1 cellular context compared by ENCODE assay signal in the genomic region with DNA sequence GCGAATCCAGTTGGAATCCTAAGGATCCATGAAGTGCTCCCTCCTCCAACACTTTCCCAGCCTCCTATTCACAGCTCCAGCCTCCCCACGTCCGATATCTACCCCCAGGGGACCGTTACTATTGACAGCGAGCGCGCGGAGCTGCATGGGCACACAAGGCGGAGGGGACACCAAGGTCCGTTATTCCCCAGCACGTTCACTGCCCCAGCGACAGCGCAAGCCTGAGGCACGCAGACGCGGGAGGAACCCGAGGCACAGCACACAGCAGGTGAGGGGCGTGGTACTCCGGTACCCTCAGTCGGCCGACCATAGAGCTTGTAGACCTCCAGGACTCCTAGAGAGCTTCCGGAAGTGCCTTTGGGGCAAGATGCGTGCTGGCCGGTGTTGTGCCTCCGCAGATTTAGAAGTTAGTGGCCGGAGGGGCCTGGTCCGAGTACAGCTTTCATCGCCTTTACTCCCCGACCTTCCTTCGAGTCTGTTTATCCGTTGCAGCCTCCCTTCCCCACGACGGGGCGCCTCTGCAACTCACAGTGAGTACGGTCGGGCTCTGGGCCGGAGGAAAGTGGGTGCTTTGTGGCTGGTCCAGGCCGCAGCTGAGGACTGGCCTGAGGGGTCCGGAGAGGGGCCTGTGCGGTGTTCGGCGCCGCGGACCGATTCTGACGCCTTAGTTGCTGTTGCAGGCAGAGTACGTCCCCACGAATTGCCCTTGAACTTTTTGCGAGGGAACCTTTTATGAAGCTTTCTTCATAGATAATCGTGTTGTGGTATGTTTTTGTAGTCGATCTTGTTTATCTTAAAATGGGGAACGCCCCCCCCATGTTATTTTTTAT.
A peak's percentile ranks its signal among the peaks of the same experiment; 100 is the strongest.
TF ChIP-seq lines count a peak whose summit lies in the region.

A gene (plus strand): TSS at position 384 of the 830 bp plus-strand sequence. CDS start 6,525 bp downstream, outside the sequence.

TF ChIP-seq in K562, 482 proteins besides CTCF, POLR2A, EP300 and RAD21 (continued from another document and continues in another):
- TF ChIP-seq, protein P1, sequence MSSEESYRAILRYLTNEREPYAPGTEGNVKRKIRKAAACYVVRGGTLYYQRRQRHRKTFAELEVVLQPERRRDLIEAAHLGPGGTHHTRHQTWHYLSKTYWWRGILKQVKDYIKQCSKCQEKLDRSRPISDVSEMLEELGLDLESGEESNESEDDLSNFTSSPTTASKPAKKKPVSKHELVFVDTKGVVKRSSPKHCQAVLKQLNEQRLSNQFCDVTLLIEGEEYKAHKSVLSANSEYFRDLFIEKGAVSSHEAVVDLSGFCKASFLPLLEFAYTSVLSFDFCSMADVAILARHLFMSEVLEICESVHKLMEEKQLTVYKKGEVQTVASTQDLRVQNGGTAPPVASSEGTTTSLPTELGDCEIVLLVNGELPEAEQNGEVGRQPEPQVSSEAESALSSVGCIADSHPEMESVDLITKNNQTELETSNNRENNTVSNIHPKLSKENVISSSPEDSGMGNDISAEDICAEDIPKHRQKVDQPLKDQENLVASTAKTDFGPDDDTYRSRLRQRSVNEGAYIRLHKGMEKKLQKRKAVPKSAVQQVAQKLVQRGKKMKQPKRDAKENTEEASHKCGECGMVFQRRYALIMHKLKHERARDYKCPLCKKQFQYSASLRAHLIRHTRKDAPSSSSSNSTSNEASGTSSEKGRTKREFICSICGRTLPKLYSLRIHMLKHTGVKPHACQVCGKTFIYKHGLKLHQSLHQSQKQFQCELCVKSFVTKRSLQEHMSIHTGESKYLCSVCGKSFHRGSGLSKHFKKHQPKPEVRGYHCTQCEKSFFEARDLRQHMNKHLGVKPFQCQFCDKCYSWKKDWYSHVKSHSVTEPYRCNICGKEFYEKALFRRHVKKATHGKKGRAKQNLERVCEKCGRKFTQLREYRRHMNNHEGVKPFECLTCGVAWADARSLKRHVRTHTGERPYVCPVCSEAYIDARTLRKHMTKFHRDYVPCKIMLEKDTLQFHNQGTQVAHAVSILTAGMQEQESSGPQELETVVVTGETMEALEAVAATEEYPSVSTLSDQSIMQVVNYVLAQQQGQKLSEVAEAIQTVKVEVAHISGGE (CRISPR knock-in tag; IDR thresholded peaks at IDR 0.05), result peak in 2 of 3 experiments; percentile 86 to 98; a peak in 4 of 6 replicates
- TF ChIP-seq PYGO2 (tag; IDR thresholded peaks at IDR 0.05), result no peak
- TF ChIP-seq JUN (IDR thresholded peaks at IDR 0.05; ENCODE audit: borderline replicate concordance, low read depth, low read length), result 0 out of 2 replicates have a peak, but pooled peaks have one; percentile 35
- TF ChIP-seq JUN (CRISPR knock-in tag; IDR thresholded peaks at IDR 0.05; ENCODE audit: borderline replicate concordance), result no peak; the same call in 1 of the 2 replicates
- TF ChIP-seq PHF8 (IDR thresholded peaks at IDR 0.05; ENCODE audit: borderline replicate concordance, low read length), result peak; percentile 100
- TF ChIP-seq CREB1 (IDR thresholded peaks at IDR 0.05), result peak; percentile 38
- TF ChIP-seq CREB1 (CRISPR knock-in tag; IDR thresholded peaks at IDR 0.05), result peak; percentile 66; the same call in 1 of the 2 replicates
- TF ChIP-seq, protein P2, sequence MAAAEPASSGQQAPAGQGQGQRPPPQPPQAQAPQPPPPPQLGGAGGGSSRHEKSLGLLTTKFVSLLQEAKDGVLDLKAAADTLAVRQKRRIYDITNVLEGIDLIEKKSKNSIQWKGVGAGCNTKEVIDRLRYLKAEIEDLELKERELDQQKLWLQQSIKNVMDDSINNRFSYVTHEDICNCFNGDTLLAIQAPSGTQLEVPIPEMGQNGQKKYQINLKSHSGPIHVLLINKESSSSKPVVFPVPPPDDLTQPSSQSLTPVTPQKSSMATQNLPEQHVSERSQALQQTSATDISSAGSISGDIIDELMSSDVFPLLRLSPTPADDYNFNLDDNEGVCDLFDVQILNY (CRISPR knock-in tag; IDR thresholded peaks at IDR 0.05), result no peak; the same call in 1 of the 2 replicates
- TF ChIP-seq, protein P3, sequence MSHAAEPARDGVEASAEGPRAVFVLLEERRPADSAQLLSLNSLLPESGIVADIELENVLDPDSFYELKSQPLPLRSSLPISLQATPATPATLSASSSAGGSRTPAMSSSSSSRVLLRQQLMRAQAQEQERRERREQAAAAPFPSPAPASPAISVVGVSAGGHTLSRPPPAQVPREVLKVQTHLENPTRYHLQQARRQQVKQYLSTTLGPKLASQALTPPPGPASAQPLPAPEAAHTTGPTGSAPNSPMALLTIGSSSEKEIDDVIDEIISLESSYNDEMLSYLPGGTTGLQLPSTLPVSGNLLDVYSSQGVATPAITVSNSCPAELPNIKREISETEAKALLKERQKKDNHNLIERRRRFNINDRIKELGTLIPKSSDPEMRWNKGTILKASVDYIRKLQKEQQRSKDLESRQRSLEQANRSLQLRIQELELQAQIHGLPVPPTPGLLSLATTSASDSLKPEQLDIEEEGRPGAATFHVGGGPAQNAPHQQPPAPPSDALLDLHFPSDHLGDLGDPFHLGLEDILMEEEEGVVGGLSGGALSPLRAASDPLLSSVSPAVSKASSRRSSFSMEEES (CRISPR knock-in tag; IDR thresholded peaks at IDR 0.05), result no peak
- TF ChIP-seq GTF2A2 (tag; IDR thresholded peaks at IDR 0.05), result no peak
- 0 out of 2 replicates have a peak, but pooled peaks have one; percentile 21 for TF ChIP-seq FOSL1 (tag; conservative IDR thresholded peaks at IDR 0.05)
- TF ChIP-seq ZNF830 (CRISPR knock-in tag; IDR thresholded peaks at IDR 0.05), result no peak
- peak; percentile 88 for TF ChIP-seq PML (IDR thresholded peaks at IDR 0.05; ENCODE audit: low read length)
- peak; percentile 42 for TF ChIP-seq EGR1 (conservative IDR thresholded peaks at IDR 0.05)
- peak; percentile 94; the same call in 1 of the 2 replicates for TF ChIP-seq XRCC5 (IDR thresholded peaks at IDR 0.05; ENCODE audit: low read depth, low read length)
- no peak for TF ChIP-seq RBM15 (IDR thresholded peaks at IDR 0.05; ENCODE audit: insufficient read depth, low read length)
- peak; percentile 95 for TF ChIP-seq CXXC5 (CRISPR knock-in tag; IDR thresholded peaks at IDR 0.05)
- peak in 1 of 2 experiments; percentile 80; a peak in 2 of 4 replicates for TF ChIP-seq TRIM24 (IDR thresholded peaks at IDR 0.05)
- no peak for TF ChIP-seq PURB (CRISPR knock-in tag; IDR thresholded peaks at IDR 0.05; ENCODE audit: low read depth)
- TF ChIP-seq CBX2 (IDR thresholded peaks at IDR 0.05; ENCODE audit: insufficient read depth, low read length, poor library complexity, severe bottlenecking), result no peak
- TF ChIP-seq ZNF696 (CRISPR knock-in tag; conservative IDR thresholded peaks at IDR 0.05), result no peak
- TF ChIP-seq, protein P4, sequence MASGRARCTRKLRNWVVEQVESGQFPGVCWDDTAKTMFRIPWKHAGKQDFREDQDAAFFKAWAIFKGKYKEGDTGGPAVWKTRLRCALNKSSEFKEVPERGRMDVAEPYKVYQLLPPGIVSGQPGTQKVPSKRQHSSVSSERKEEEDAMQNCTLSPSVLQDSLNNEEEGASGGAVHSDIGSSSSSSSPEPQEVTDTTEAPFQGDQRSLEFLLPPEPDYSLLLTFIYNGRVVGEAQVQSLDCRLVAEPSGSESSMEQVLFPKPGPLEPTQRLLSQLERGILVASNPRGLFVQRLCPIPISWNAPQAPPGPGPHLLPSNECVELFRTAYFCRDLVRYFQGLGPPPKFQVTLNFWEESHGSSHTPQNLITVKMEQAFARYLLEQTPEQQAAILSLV (tag; IDR thresholded peaks at IDR 0.05), result no peak
- TF ChIP-seq ZNF311 (CRISPR knock-in tag; IDR thresholded peaks at IDR 0.05), result no peak
- peak; percentile 82 for TF ChIP-seq ELF1 (tag; IDR thresholded peaks at IDR 0.05)
- no peak for TF ChIP-seq ATF1 (CRISPR knock-in tag; IDR thresholded peaks at IDR 0.05)
- peak; percentile 82 for TF ChIP-seq ATF1 (tag; IDR thresholded peaks at IDR 0.05)
- TF ChIP-seq SIN3A (IDR thresholded peaks at IDR 0.05; ENCODE audit: borderline replicate concordance in 2 of 2, control insufficient read depth in 1 of 2, low read depth in 2 of 2, low read length in 2 of 2), result peak; percentile 85 to 89; a peak in 3 of 4 replicates
- no peak; the same call in 1 of the 2 replicates for TF ChIP-seq SMARCA5 (IDR thresholded peaks at IDR 0.05)
- TF ChIP-seq, protein P5, sequence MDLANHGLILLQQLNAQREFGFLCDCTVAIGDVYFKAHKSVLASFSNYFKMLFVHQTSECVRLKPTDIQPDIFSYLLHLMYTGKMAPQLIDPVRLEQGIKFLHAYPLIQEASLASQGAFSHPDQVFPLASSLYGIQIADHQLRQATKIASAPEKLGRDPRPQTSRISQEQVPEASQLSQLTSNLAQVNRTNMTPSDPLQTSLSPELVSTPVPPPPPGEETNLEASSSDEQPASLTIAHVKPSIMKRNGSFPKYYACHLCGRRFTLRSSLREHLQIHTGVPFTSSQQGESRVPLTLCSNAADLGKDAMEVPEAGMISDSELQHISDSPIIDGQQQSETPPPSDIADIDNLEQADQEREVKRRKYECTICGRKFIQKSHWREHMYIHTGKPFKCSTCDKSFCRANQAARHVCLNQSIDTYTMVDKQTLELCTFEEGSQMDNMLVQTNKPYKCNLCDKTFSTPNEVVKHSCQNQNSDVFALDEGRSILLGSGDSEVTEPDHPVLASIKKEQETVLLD (IDR thresholded peaks at IDR 0.05), result peak; percentile 78
- 0 out of 2 replicates have a peak, but pooled peaks have one; percentile 7 for TF ChIP-seq SMC3 (conservative IDR thresholded peaks at IDR 0.05; ENCODE audit: insufficient read depth, low read depth, low read length)
- TF ChIP-seq HNRNPH1 (optimal IDR thresholded peaks at IDR 0.05; ENCODE audit: low read depth, low read length), result no peak
- no peak for TF ChIP-seq DNMT1 (IDR thresholded peaks at IDR 0.05)
- TF ChIP-seq ZNF282 (CRISPR knock-in tag; IDR thresholded peaks at IDR 0.05), result no peak
- TF ChIP-seq, protein P6, sequence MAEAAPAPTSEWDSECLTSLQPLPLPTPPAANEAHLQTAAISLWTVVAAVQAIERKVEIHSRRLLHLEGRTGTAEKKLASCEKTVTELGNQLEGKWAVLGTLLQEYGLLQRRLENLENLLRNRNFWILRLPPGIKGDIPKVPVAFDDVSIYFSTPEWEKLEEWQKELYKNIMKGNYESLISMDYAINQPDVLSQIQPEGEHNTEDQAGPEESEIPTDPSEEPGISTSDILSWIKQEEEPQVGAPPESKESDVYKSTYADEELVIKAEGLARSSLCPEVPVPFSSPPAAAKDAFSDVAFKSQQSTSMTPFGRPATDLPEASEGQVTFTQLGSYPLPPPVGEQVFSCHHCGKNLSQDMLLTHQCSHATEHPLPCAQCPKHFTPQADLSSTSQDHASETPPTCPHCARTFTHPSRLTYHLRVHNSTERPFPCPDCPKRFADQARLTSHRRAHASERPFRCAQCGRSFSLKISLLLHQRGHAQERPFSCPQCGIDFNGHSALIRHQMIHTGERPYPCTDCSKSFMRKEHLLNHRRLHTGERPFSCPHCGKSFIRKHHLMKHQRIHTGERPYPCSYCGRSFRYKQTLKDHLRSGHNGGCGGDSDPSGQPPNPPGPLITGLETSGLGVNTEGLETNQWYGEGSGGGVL (CRISPR knock-in tag; IDR thresholded peaks at IDR 0.05), result no peak
- TF ChIP-seq GATAD2A (IDR thresholded peaks at IDR 0.05), result 0 out of 2 replicates have a peak, but pooled peaks have one; percentile 61
- no peak for TF ChIP-seq ZNF347 (CRISPR knock-in tag; IDR thresholded peaks at IDR 0.05; ENCODE audit: low read depth)
- no peak for TF ChIP-seq SPI1 (IDR thresholded peaks at IDR 0.05; ENCODE audit: borderline replicate concordance, low read depth, low read length)
- TF ChIP-seq ZNF717 (CRISPR knock-in tag; IDR thresholded peaks at IDR 0.05), result no peak
- TF ChIP-seq RB1 (IDR thresholded peaks at IDR 0.05; ENCODE audit: low read depth), result peak; percentile 55; the same call in 1 of the 2 replicates
- TF ChIP-seq WHSC1 (IDR thresholded peaks at IDR 0.05; ENCODE audit: low read length), result no peak
- no peak for TF ChIP-seq NFXL1 (CRISPR knock-in tag; IDR thresholded peaks at IDR 0.05)
- peak; percentile 95 for TF ChIP-seq POLR2G (IDR thresholded peaks at IDR 0.05; ENCODE audit: low read depth, low read length)
- no peak for TF ChIP-seq HEY1 (CRISPR knock-in tag; IDR thresholded peaks at IDR 0.05; ENCODE audit: borderline replicate concordance)
- TF ChIP-seq, protein P7, sequence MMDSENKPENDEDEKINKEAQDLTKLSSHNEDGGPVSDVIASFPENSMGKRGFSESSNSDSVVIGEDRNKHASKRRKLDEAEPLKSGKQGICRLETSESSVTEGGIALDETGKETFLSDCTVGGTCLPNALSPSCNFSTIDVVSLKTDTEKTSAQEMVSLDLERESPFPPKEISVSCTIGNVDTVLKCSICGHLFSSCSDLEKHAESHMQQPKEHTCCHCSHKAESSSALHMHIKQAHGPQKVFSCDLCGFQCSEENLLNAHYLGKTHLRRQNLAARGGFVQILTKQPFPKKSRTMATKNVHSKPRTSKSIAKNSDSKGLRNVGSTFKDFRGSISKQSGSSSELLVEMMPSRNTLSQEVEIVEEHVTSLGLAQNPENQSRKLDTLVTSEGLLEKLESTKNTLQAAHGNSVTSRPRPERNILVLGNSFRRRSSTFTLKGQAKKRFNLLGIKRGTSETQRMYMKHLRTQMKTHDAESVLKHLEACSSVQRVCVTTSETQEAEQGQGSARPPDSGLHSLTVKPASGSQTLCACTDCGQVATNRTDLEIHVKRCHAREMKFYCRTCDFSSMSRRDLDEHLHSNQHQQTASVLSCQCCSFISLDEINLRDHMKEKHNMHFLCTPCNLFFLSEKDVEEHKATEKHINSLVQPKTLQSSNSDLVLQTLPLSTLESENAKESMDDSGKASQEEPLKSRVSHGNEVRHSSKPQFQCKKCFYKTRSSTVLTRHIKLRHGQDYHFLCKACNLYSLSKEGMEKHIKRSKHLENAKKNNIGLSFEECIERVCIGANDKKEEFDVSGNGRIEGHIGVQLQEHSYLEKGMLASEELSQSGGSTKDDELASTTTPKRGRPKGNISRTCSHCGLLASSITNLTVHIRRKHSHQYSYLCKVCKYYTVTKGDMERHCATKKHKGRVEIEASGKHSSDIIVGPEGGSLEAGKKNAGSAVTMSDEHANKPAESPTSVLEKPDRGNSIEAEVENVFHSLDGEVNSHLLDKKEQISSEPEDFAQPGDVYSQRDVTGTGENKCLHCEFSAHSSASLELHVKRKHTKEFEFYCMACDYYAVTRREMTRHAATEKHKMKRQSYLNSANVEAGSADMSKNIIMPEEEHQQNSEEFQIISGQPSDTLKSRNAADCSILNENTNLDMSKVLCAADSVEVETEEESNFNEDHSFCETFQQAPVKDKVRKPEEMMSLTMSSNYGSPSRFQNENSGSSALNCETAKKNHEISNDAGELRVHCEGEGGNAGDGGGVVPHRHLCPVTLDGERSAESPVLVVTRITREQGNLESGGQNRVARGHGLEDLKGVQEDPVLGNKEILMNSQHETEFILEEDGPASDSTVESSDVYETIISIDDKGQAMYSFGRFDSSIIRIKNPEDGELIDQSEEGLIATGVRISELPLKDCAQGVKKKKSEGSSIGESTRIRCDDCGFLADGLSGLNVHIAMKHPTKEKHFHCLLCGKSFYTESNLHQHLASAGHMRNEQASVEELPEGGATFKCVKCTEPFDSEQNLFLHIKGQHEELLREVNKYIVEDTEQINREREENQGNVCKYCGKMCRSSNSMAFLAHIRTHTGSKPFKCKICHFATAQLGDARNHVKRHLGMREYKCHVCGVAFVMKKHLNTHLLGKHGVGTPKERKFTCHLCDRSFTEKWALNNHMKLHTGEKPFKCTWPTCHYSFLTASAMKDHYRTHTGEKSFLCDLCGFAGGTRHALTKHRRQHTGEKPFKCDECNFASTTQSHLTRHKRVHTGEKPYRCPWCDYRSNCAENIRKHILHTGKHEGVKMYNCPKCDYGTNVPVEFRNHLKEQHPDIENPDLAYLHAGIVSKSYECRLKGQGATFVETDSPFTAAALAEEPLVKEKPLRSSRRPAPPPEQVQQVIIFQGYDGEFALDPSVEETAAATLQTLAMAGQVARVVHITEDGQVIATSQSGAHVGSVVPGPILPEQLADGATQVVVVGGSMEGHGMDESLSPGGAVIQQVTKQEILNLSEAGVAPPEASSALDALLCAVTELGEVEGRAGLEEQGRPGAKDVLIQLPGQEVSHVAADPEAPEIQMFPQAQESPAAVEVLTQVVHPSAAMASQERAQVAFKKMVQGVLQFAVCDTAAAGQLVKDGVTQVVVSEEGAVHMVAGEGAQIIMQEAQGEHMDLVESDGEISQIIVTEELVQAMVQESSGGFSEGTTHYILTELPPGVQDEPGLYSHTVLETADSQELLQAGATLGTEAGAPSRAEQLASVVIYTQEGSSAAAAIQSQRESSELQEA (IDR thresholded peaks at IDR 0.05; ENCODE audit: low read depth), result no peak
